Comparison of ENCODE assay signal across 10 cellular contexts in genomic region chr6:39377530-39377929, GRCh38. TPM values are rescaled to one million over a fixed set of nuclear protein-coding genes. Genes with fewer than 3 reads are reported as not detected.
DNase-seq lines count a peak whose midpoint lies in the region; TF ChIP-seq lines count a peak whose summit lies in the region.
"Had no signal": no experiment of that assay in that cellular context is flagged by ENCODE, and none has a peak within 500 bp of the region (broad histone marks: within the 10 kb centered on the region; RNA-seq: fewer than 3 reads in every experiment).

No MANE protein-coding gene starts in this region.

- no peak overlapping the region for H3K4me3 ChIP-seq in SK-N-SH (ENCODE audit: low read depth in 2 of 2, low read length in 1 of 2)
- H3K4me3 ChIP-seq: BLaER1 treated with 17β-estradiol and CSF1 and Interleukin-3, amounts not matched to agents 10 nM and 100 nM had no signal

- no peaks in the 10 kb centered on the region for H3K27me3 ChIP-seq in SK-N-SH (ENCODE audit: insufficient read depth)
- H3K27me3 ChIP-seq: BLaER1 treated with 17β-estradiol and CSF1 and Interleukin-3, amounts not matched to agents 10 nM and 100 nM had no signal

- no peak overlapping the region for H3K9ac ChIP-seq in SK-N-SH
- H3K9ac ChIP-seq: BLaER1 treated with 17β-estradiol and CSF1 and Interleukin-3, amounts not matched to agents 10 nM and 100 nM had no signal

- no peaks in the 10 kb centered on the region for H3F3A ChIP-seq in SK-N-SH (replicated peaks; ENCODE audit: insufficient read depth)

- POLR2A ChIA-PET in SK-N-SH (lab: Yijun Ruan, JAX) = no interaction called here

- TF ChIP-seq CTCF in SK-N-SH (IDR thresholded peaks at IDR 0.05) = peak; percentile 63

- no peaks in the 10 kb centered on the region for H3K9me2 ChIP-seq in SK-N-SH

- H3K4me2 ChIP-seq in SK-N-SH = no peak overlapping the region
- H3K4me2 ChIP-seq: BLaER1 treated with 17β-estradiol and CSF1 and Interleukin-3, amounts not matched to agents 10 nM and 100 nM had no signal

- H3K4me1 ChIP-seq in SK-N-SH (ENCODE audit: control insufficient read depth in 1 of 2, insufficient read depth in 2 of 2, low read depth in 1 of 2, low read length in 1 of 2) = peaks cover 0 to 2% of the 10 kb centered on the region in 2 experiments; a peak in 1 of 4 replicates
- H3K4me1 ChIP-seq: BLaER1 treated with 17β-estradiol and CSF1 and Interleukin-3, amounts not matched to agents 10 nM and 100 nM had no signal

- in situ Hi-C loops in KBM-7 (cut with MboI; ENCODE audit: low pct_unique_long_range_greater_than_20kb, low sequenced_read_pairs) = no loop called here

- no peaks in the 10 kb centered on the region; the same call in 1 of the 2 replicates for H3K9me3 ChIP-seq in SK-N-SH
- H3K9me3 ChIP-seq: BLaER1 treated with 17β-estradiol and CSF1 and Interleukin-3, amounts not matched to agents 10 nM and 100 nM had no signal

- 3% methylated on average over 5 of the region's 6 CpGs for whole genome bisulfite sequencing in SK-N-SH (ENCODE audit: low lambda C conversion rate)

- no peaks in the 10 kb centered on the region for H3K79me2 ChIP-seq in SK-N-SH (ENCODE audit: insufficient read depth)

- peak; percentile 99 for TF ChIP-seq RAD21 in SK-N-SH (IDR thresholded peaks at IDR 0.05; ENCODE audit: low read length)

- no peaks in the 10 kb centered on the region for H4K20me1 ChIP-seq in SK-N-SH (ENCODE audit: insufficient read depth)
- H4K20me1 ChIP-seq: BLaER1 treated with 17β-estradiol and CSF1 and Interleukin-3, amounts not matched to agents 10 nM and 100 nM had no signal

- TF ChIP-seq EP300 in SK-N-SH (IDR thresholded peaks at IDR 0.05; ENCODE audit: borderline replicate concordance in 1 of 2, low read depth in 1 of 2, low read length in 1 of 2) = no peak

- DNase-seq in NCI-H1436 (lab: John Stamatoyannopoulos, UW) (peak; percentile 6), NCI-H1436 treated with DMSO at 0.1 percent for 48 hours (lab: John Stamatoyannopoulos, UW) (no peak), KBM-7 (peak; percentile 26), SK-N-SH (peak; percentile 79), fibroblast of the conjunctiva (ENCODE audit: low read depth) (peak; percentile 57), occipital lobe (lab: John Stamatoyannopoulos, UW) (peak; percentile 63), NCI-H187 (lab: John Stamatoyannopoulos, UW) (no peak)
- no peak for DNase-seq in NK-92 treated with Interleukin-12 subunit alpha and Interleukin-12 subunit beta, amount 100 ng/mL, for 24 hours (lab: John Stamatoyannopoulos, UW)

- no peaks in the 10 kb centered on the region for H3K36me3 ChIP-seq in SK-N-SH (replicated peaks in 1 of 2; ENCODE audit: control insufficient read depth in 1 of 2, insufficient read depth in 2 of 2, low read length in 1 of 2)
- H3K36me3 ChIP-seq: BLaER1 treated with 17β-estradiol and CSF1 and Interleukin-3, amounts not matched to agents 10 nM and 100 nM had no signal

- H2AFZ ChIP-seq in SK-N-SH (ENCODE audit: low read depth) = no peak overlapping the region

- CTCF ChIA-PET in SK-N-SH (lab: Yijun Ruan, JAX) = interaction anchor here (0.5 to 5.3 kb wide), 42 partner anchors 9 to 1668 kb away, joined by 3 to 69 read pairs (median 3); partner anchors contain the start of gene DAAM2

- no peak overlapping the region for H3K27ac ChIP-seq in SK-N-SH (ENCODE audit: low read depth in 2 of 2, low read length in 1 of 2)
- H3K27ac ChIP-seq: BLaER1 treated with 17β-estradiol and CSF1 and Interleukin-3, amounts not matched to agents 10 nM and 100 nM had no signal

TF ChIP-seq in SK-N-SH, 30 proteins besides CTCF, POLR2A, EP300 and RAD21:
- TF ChIP-seq, protein P1, sequence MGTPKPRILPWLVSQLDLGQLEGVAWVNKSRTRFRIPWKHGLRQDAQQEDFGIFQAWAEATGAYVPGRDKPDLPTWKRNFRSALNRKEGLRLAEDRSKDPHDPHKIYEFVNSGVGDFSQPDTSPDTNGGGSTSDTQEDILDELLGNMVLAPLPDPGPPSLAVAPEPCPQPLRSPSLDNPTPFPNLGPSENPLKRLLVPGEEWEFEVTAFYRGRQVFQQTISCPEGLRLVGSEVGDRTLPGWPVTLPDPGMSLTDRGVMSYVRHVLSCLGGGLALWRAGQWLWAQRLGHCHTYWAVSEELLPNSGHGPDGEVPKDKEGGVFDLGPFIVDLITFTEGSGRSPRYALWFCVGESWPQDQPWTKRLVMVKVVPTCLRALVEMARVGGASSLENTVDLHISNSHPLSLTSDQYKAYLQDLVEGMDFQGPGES (IDR thresholded peaks at IDR 0.05; ENCODE audit: low read depth, low read length) = no peak
- no peak for TF ChIP-seq YY1 (IDR thresholded peaks at IDR 0.05; ENCODE audit: low read depth)
- TF ChIP-seq NFIC (IDR thresholded peaks at IDR 0.05; ENCODE audit: borderline replicate concordance) = no peak
- peak; percentile 32; the same call in 1 of the 2 replicates for TF ChIP-seq FOXJ3 (CRISPR knock-in tag; IDR thresholded peaks at IDR 0.05)
- peak; percentile 44; the same call in 1 of the 2 replicates for TF ChIP-seq RCOR1 (IDR thresholded peaks at IDR 0.05; ENCODE audit: low read length)
- no peak for TF ChIP-seq CHD2 (IDR thresholded peaks at IDR 0.05; ENCODE audit: low read length, partially characterized antibody)
- no peak for TF ChIP-seq MAX (IDR thresholded peaks at IDR 0.05; ENCODE audit: low read depth)
- TF ChIP-seq USF1 (IDR thresholded peaks at IDR 0.05; ENCODE audit: borderline replicate concordance, low read depth) = no peak
- TF ChIP-seq SMC3 (IDR thresholded peaks at IDR 0.05; ENCODE audit: low read depth, low read length) = peak; percentile 92
- TF ChIP-seq GABPA (IDR thresholded peaks at IDR 0.05; ENCODE audit: low read depth) = no peak
- no peak for TF ChIP-seq RFX5 (IDR thresholded peaks at IDR 0.05; ENCODE audit: low read length)

RNA-seq across cellular contexts. Expression of gene KCNK16, which starts 55.0 kb away (rescaled TPM):
- polyA plus RNA-seq in SK-N-SH (2012; rRNA removed) = not detected in 2 replicates
- not detected in 2 replicates for polyA plus RNA-seq in SK-N-SH (2012; cell fraction: cytosol; rRNA removed)
- polyA plus RNA-seq in SK-N-SH (2012; cell fraction: nucleus; rRNA removed) = not detected in 2 replicates
- not detected for total RNA-seq in occipital lobe
- total RNA-seq: activated T-cell treated with anti-CD3 and anti-CD28 coated beads, Interleukin-2, amount 50 U/mL, for 72 hours had no signal

Comparison
In these comparisons a context has a peak if more than half of its experiments do, and no peak if none do; other contexts are left out.
1. DNase-seq: peak in NCI-H1436 (single experiment), KBM-7 (single experiment), SK-N-SH (single experiment), fibroblast of the conjunctiva (single experiment) and occipital lobe (single experiment); none in NCI-H1436 treated with DMSO at 0.1 percent for 48 hours (single experiment), NK-92 treated with Interleukin-12 subunit alpha and Interleukin-12 subunit beta, amount 100 ng/mL, for 24 hours (single experiment) and NCI-H187 (0 of 2).